ENCODE assay signal across 19 cellular contexts in genomic region chr1:84117868-84118267, GRCh38. TPM values are rescaled to one million over a fixed set of nuclear protein-coding genes. Genes with fewer than 3 reads are reported as not detected.
DNase-seq lines count a peak whose midpoint lies in the region; ATAC-seq, FAIRE-seq and TF ChIP-seq lines count a peak whose summit lies in the region.
"Had no signal": no experiment of that assay in that cellular context is flagged by ENCODE, and none has a peak within 500 bp of the region (broad histone marks: within the 10 kb centered on the region; RNA-seq: fewer than 3 reads in every experiment).

No MANE protein-coding gene starts in this region.

- TF ChIP-seq CTCF in MCF 10A (IDR thresholded peaks at IDR 0.05; ENCODE audit: unreplicated experiment), result no peak
- TF ChIP-seq CTCF in breast epithelium (IDR thresholded peaks at IDR 0.05), result no peak
- TF ChIP-seq CTCF in bronchial epithelial cell (IDR thresholded peaks at IDR 0.05; ENCODE audit: insufficient read depth, low read length, severe bottlenecking), result no peak
- no peak for TF ChIP-seq CTCF in foreskin fibroblast (IDR thresholded peaks at IDR 0.05; ENCODE audit: low read depth, low read length)

- no peak overlapping the region for H3K27ac ChIP-seq in breast epithelium
- H3K27ac ChIP-seq: heart right ventricle, parathyroid adenoma, spleen, upper lobe of right lung had no signal

- FAIRE-seq in bronchial epithelial cell (lab: Jason Lieb, UNC), result peak; percentile 47

- H3K27ac Mint-ChIP-seq in MCF 10A (ENCODE audit: low read depth, unreplicated experiment), result peak overlapping the region; percentile 39
- no peak overlapping the region for H3K27ac Mint-ChIP-seq in activated naive CD4-positive, alpha-beta T cell treated with anti-CD3 and anti-CD28 coated beads, Interleukin-2, amount 10 ng/mL, durations not matched to agents 7 days and 5 days
- H3K27ac Mint-ChIP-seq: activated CD4-positive, alpha-beta T cell treated with anti-CD3 and anti-CD28 coated beads for 36 hours; activated naive CD8-positive, alpha-beta T cell had no signal

- no peaks in the 10 kb centered on the region for H3K9me3 ChIP-seq in breast epithelium
- H3K9me3 ChIP-seq: heart right ventricle, spleen, upper lobe of right lung had no signal

- POLR2A ChIA-PET in MCF 10A (lab: Yijun Ruan, JAX), result no interaction called here

- no peak overlapping the region for H3K4me3 Mint-ChIP-seq in MCF 10A (ENCODE audit: unreplicated experiment)
- H3K4me3 Mint-ChIP-seq in activated naive CD4-positive, alpha-beta T cell treated with anti-CD3 and anti-CD28 coated beads, Interleukin-2, amount 10 ng/mL, durations not matched to agents 7 days and 5 days, result no peak overlapping the region
- H3K4me3 Mint-ChIP-seq: activated CD4-positive, alpha-beta T cell treated with anti-CD3 and anti-CD28 coated beads for 36 hours; activated naive CD8-positive, alpha-beta T cell had no signal

- H3K36me3 Mint-ChIP-seq in MCF 10A (ENCODE audit: insufficient read depth, unreplicated experiment), result no peaks in the 10 kb centered on the region
- H3K36me3 Mint-ChIP-seq in activated naive CD4-positive, alpha-beta T cell treated with anti-CD3 and anti-CD28 coated beads, Interleukin-2, amount 10 ng/mL, durations not matched to agents 7 days and 5 days, result no peaks in the 10 kb centered on the region
- H3K36me3 Mint-ChIP-seq: activated naive CD8-positive, alpha-beta T cell had no signal

- H3K4me1 ChIP-seq in breast epithelium, result no peaks in the 10 kb centered on the region
- H3K4me1 ChIP-seq: parathyroid adenoma, spleen, upper lobe of right lung had no signal

- intact Hi-C loops in MCF 10A (cut with micrococcal nuclease), result no loop called here
- intact Hi-C loops in breast epithelium (cut with DNase I; ENCODE audit: low total_unique reads), result no loop called here

- no peaks in the 10 kb centered on the region for H3K9me3 Mint-ChIP-seq in MCF 10A (ENCODE audit: unreplicated experiment)
- H3K9me3 Mint-ChIP-seq in activated naive CD4-positive, alpha-beta T cell treated with anti-CD3 and anti-CD28 coated beads, Interleukin-2, amount 10 ng/mL, durations not matched to agents 7 days and 5 days, result no peaks in the 10 kb centered on the region

- DNase-seq in MCF 10A (ENCODE audit: unreplicated experiment), result peak; percentile 9
- DNase-seq in breast epithelium (ENCODE audit: low spot score in 2 of 2), result no peak
- peak; percentile 46 for DNase-seq in bronchial epithelial cell (ENCODE audit: low read depth)
- peak; percentile 55 to 81 for DNase-seq in foreskin fibroblast
- peak; percentile 5 for DNase-seq in stromal cell of bone marrow (ENCODE audit: low read depth)
- no peak for DNase-seq in activated naive CD4-positive, alpha-beta T cell treated with anti-CD3 and anti-CD28 coated beads, Interleukin-2, amount 10 ng/mL, durations not matched to agents 7 days and 5 days
- DNase-seq: activated CD4-positive, alpha-beta T cell treated with anti-CD3 and anti-CD28 coated beads for 36 hours; caudate nucleus; heart right ventricle; Karpas-422; NCI-H146; NCI-H446 treated with DMSO at 0.1 percent for 48 hours; spleen; stimulated activated naive CD4-positive, alpha-beta T cell; upper lobe of right lung had no signal

- H3K4me3 ChIP-seq in breast epithelium (no peak overlapping the region), bronchial epithelial cell (ENCODE audit: low read depth, low read length) (no peak overlapping the region), foreskin fibroblast (ENCODE audit: low read depth in 1 of 2, low read length in 2 of 2) (no peak overlapping the region)
- H3K4me3 ChIP-seq: heart right ventricle, spleen, upper lobe of right lung had no signal

- CTCF ChIA-PET in MCF 10A (lab: Yijun Ruan, JAX), result interaction anchor here (0.7 to 1.6 kb wide), 3 partner anchors 185 to 212 kb away, joined by 3 read pairs; no protein-coding TSS in a partner anchor
- CTCF ChIA-PET in activated naive CD4-positive, alpha-beta T cell treated with anti-CD3 and anti-CD28 coated beads, Interleukin-2, amount 10 ng/mL, durations not matched to agents 7 days and 5 days (lab: Charles Lee), result interaction anchor here (1.1 kb wide), 1 partner anchor 186 kb away, joined by 3 read pairs; no protein-coding TSS in a partner anchor

- no peaks in the 10 kb centered on the region for H3K4me1 Mint-ChIP-seq in MCF 10A (ENCODE audit: insufficient read depth, unreplicated experiment)
- H3K4me1 Mint-ChIP-seq in activated naive CD4-positive, alpha-beta T cell treated with anti-CD3 and anti-CD28 coated beads, Interleukin-2, amount 10 ng/mL, durations not matched to agents 7 days and 5 days, result peaks cover 16% of the 10 kb centered on the region

- no peak for ATAC-seq in GM21529 (IDR thresholded peaks at IDR 0.05; ENCODE audit: unreplicated experiment)
- ATAC-seq in HG03196 (IDR thresholded peaks at IDR 0.05; ENCODE audit: unreplicated experiment), result no peak
- ATAC-seq: activated CD4-positive, alpha-beta T cell treated with anti-CD3 and anti-CD28 coated beads for 36 hours; heart right ventricle; upper lobe of right lung had no signal

- BruUV-seq in MCF 10A (replicated peaks; lab: Mats Ljungman, UMichigan), result no TSS peak

- no peaks in the 10 kb centered on the region for H3K27me3 ChIP-seq in breast epithelium
- no peaks in the 10 kb centered on the region for H3K27me3 ChIP-seq in bronchial epithelial cell (ENCODE audit: control insufficient read depth, insufficient read depth, low read length)
- H3K27me3 ChIP-seq: heart right ventricle, spleen, upper lobe of right lung had no signal

- H3K36me3 ChIP-seq in breast epithelium (no peaks in the 10 kb centered on the region), bronchial epithelial cell (ENCODE audit: control insufficient read depth, insufficient read depth, low read length) (no peaks in the 10 kb centered on the region)
- H3K36me3 ChIP-seq: heart right ventricle, spleen, upper lobe of right lung had no signal

- TF ChIP-seq POLR2A in breast epithelium (IDR thresholded peaks at IDR 0.05), result no peak

- H3K27me3 Mint-ChIP-seq in MCF 10A (ENCODE audit: insufficient read depth, unreplicated experiment), result no peaks in the 10 kb centered on the region
- H3K27me3 Mint-ChIP-seq in activated naive CD4-positive, alpha-beta T cell treated with anti-CD3 and anti-CD28 coated beads, Interleukin-2, amount 10 ng/mL, durations not matched to agents 7 days and 5 days, result no peaks in the 10 kb centered on the region
- H3K27me3 Mint-ChIP-seq: activated CD4-positive, alpha-beta T cell treated with anti-CD3 and anti-CD28 coated beads for 36 hours; activated naive CD8-positive, alpha-beta T cell had no signal

RNA-seq across cellular contexts. Expression of gene PRKACB, which starts 26.2 kb away (rescaled TPM):
- total RNA-seq in MCF 10A (2022), result 12.8 and 14.8 TPM in 2 replicates
- 10 to 100 TPM; 25.2 to 31.3 (median 26.4) TPM for total RNA-seq in breast epithelium
- total RNA-seq in bronchial epithelial cell, result 2.1 and 4.5 TPM in 2 replicates

Comparison
In these comparisons a context has a peak if more than half of its experiments do, and no peak if none do; other contexts are left out.
1. DNase-seq: peak in MCF 10A (single experiment), bronchial epithelial cell (single experiment), foreskin fibroblast (2 of 2) and stromal cell of bone marrow (single experiment); none in breast epithelium (0 of 2) and activated naive CD4-positive, alpha-beta T cell treated with anti-CD3 and anti-CD28 coated beads, Interleukin-2, amount 10 ng/mL, durations not matched to agents 7 days and 5 days (single experiment).